ENCODE assay signal across 38 cellular contexts in the genomic region with DNA sequence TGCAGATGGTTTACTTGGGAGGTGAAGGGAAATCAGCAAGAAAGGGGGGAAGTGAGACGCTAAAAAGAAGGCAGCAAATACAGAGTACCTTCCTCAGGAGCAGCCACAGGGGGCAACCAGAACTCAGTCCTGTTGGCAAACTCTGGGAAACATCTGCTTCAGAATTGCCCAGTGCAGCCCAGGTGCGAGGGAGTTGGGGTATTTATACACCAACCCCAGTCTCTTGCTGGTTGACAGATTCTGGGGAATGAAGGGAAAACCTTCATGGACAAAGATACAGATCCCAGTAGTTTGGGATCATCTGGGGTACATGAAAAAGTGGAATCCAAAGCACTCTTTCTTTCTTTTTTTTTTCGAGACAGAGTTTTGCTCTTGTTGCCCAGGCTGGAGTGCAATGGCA. TPM values are rescaled to one million over a fixed set of nuclear protein-coding genes. Genes with fewer than 3 reads are reported as not detected.
DNase-seq lines count a peak whose midpoint lies in the region; ATAC-seq and TF ChIP-seq lines count a peak whose summit lies in the region.
"Had no signal": no experiment of that assay in that cellular context is flagged by ENCODE, and none has a peak within 500 bp of the region (broad histone marks: within the 10 kb centered on the region; RNA-seq: fewer than 3 reads in every experiment).

No MANE protein-coding gene starts in this region.

- no peak for DNase-seq in activated CD4-positive, alpha-beta T cell treated with anti-CD3 and anti-CD28 coated beads, Interleukin-2, amount 10 ng/mL, durations not matched to agents 7 days and 5 days
- no peak for DNase-seq in activated CD4-positive, alpha-beta T cell treated with anti-CD3 and anti-CD28 coated beads for 36 hours
- DNase-seq in ecto neural progenitor cell (ENCODE audit: low spot score) (peak; percentile 26), osteocyte (ENCODE audit: extremely low spot score, unreplicated experiment) (peak; percentile 30), left cardiac atrium (no peak), dermis blood vessel endothelial cell (no peak)
- DNase-seq: 8988T; ACHN; AML-193; BE2C; C1 segment of cervical spinal cord; Caco-2; Calu3; CD4-positive, alpha-beta memory T cell; CD4-positive, alpha-beta T cell; CD4-positive, CD25-positive, alpha-beta regulatory T cell; CD8-positive, alpha-beta memory T cell; COR-L47; DMS 273 treated with DMSO at 0.1 percent for 48 hours; DMS153; DMS53; DMS79; DMS79 treated with DMSO at 0.1 percent for 48 hours; DND-41; EL had no signal

- no peak for ATAC-seq in activated CD4-positive, alpha-beta T cell treated with anti-CD3 and anti-CD28 coated beads for 36 hours
- ATAC-seq in left cardiac atrium, result no peak
- ATAC-seq in HG03139 (IDR thresholded peaks at IDR 0.05; ENCODE audit: unreplicated experiment), result no peak
- ATAC-seq: A549; CD8-positive, alpha-beta T cell had no signal

- TF ChIP-seq CTCF in HEK293 (tag by site-specific recombination; IDR thresholded peaks at IDR 0.05) (no peak), osteocyte (IDR thresholded peaks at IDR 0.05) (no peak)

- H3K27ac ChIP-seq in HEK293 (ENCODE audit: extremely low read depth, low read depth, low read length), result no peak overlapping the region
- H3K27ac ChIP-seq: 22Rv1; A549; BLaER1; BLaER1 treated with 17β-estradiol and CSF1 and Interleukin-3, amounts not matched to agents 10 nM and 100 nM; C4-2B had no signal

- CTCF ChIA-PET in activated CD4-positive, alpha-beta T cell treated with anti-CD3 and anti-CD28 coated beads, Interleukin-2, amount 10 ng/mL, durations not matched to agents 7 days and 5 days (lab: Charles Lee), result no interaction called here
- CTCF ChIA-PET in activated CD4-positive, alpha-beta T cell treated with anti-CD3 and anti-CD28 coated beads for 36 hours (lab: Charles Lee), result no interaction called here
- CTCF ChIA-PET in HEK293 (lab: Yijun Ruan, JAX), result no interaction called here

- H3K4me1 ChIP-seq in HEK293 (ENCODE audit: control insufficient read depth, insufficient read depth, low read length), result peaks cover 6% of the 10 kb centered on the region; the same call in 1 of the 2 replicates
- H3K4me1 ChIP-seq: BE2C; BLaER1; BLaER1 treated with 17β-estradiol and CSF1 and Interleukin-3, amounts not matched to agents 10 nM and 100 nM had no signal

- peaks cover 13% of the 10 kb centered on the region for H3K27me3 Mint-ChIP-seq in activated CD4-positive, alpha-beta T cell treated with anti-CD3 and anti-CD28 coated beads, Interleukin-2, amount 10 ng/mL, durations not matched to agents 7 days and 5 days
- peaks cover 16% of the 10 kb centered on the region for H3K27me3 Mint-ChIP-seq in activated CD4-positive, alpha-beta T cell treated with anti-CD3 and anti-CD28 coated beads for 36 hours
- H3K27me3 Mint-ChIP-seq in osteocyte (ENCODE audit: unreplicated experiment), result peaks cover 31% of the 10 kb centered on the region

- H3K4me3 Mint-ChIP-seq in activated CD4-positive, alpha-beta T cell treated with anti-CD3 and anti-CD28 coated beads, Interleukin-2, amount 10 ng/mL, durations not matched to agents 7 days and 5 days, result no peak overlapping the region
- H3K4me3 Mint-ChIP-seq in activated CD4-positive, alpha-beta T cell treated with anti-CD3 and anti-CD28 coated beads for 36 hours, result no peak overlapping the region
- no peak overlapping the region for H3K4me3 Mint-ChIP-seq in osteocyte (ENCODE audit: unreplicated experiment)
- H3K4me3 Mint-ChIP-seq: B cell; CD4-positive, alpha-beta memory T cell; CD4-positive, alpha-beta T cell; CD4-positive, CD25-positive, alpha-beta regulatory T cell; CD8-positive, alpha-beta memory T cell; CD8-positive, alpha-beta T cell had no signal

- no peak overlapping the region for H3K4me3 ChIP-seq in HEK293 (ENCODE audit: low read depth, low read length)
- H3K4me3 ChIP-seq: A549; BLaER1; BLaER1 treated with 17β-estradiol and CSF1 and Interleukin-3, amounts not matched to agents 10 nM and 100 nM had no signal

- H3K9me3 Mint-ChIP-seq in activated CD4-positive, alpha-beta T cell treated with anti-CD3 and anti-CD28 coated beads, Interleukin-2, amount 10 ng/mL, durations not matched to agents 7 days and 5 days, result peaks cover 5% of the 10 kb centered on the region
- H3K9me3 Mint-ChIP-seq in activated CD4-positive, alpha-beta T cell treated with anti-CD3 and anti-CD28 coated beads for 36 hours (ENCODE audit: low read depth), result peaks cover 2% of the 10 kb centered on the region
- H3K9me3 Mint-ChIP-seq in osteocyte (ENCODE audit: unreplicated experiment), result peaks cover 14% of the 10 kb centered on the region

- H3K36me3 ChIP-seq in HEK293 (ENCODE audit: control insufficient read depth in 2 of 2, insufficient read depth in 1 of 2, low read length in 2 of 2), result no peaks in the 10 kb centered on the region
- H3K36me3 ChIP-seq: BE2C; BLaER1; BLaER1 treated with 17β-estradiol and CSF1 and Interleukin-3, amounts not matched to agents 10 nM and 100 nM had no signal

- H3K27ac Mint-ChIP-seq in activated CD4-positive, alpha-beta T cell treated with anti-CD3 and anti-CD28 coated beads, Interleukin-2, amount 10 ng/mL, durations not matched to agents 7 days and 5 days, result peak overlapping the region; percentile 15
- H3K27ac Mint-ChIP-seq in activated CD4-positive, alpha-beta T cell treated with anti-CD3 and anti-CD28 coated beads for 36 hours, result no peak overlapping the region
- no peak overlapping the region for H3K27ac Mint-ChIP-seq in osteocyte (ENCODE audit: unreplicated experiment)
- H3K27ac Mint-ChIP-seq: B cell; CD14-positive monocyte; CD4-positive, alpha-beta memory T cell; CD4-positive, alpha-beta T cell; CD4-positive, CD25-positive, alpha-beta regulatory T cell; CD8-positive, alpha-beta memory T cell; CD8-positive, alpha-beta T cell had no signal

- intact Hi-C loops in activated CD4-positive, alpha-beta T cell treated with anti-CD3 and anti-CD28 coated beads for 36 hours (cut with DNase I, micrococcal nuclease), result no loop called here
- intact Hi-C loops in left cardiac atrium (cut with DNase I), result no loop called here

- POLR2A ChIA-PET in activated CD4-positive, alpha-beta T cell treated with anti-CD3 and anti-CD28 coated beads, Interleukin-2, amount 10 ng/mL, durations not matched to agents 7 days and 5 days (lab: Charles Lee), result no interaction called here
- POLR2A ChIA-PET in activated CD4-positive, alpha-beta T cell treated with anti-CD3 and anti-CD28 coated beads for 36 hours (lab: Charles Lee), result no interaction called here
- POLR2A ChIA-PET in HEK293 (lab: Yijun Ruan, JAX), result no interaction called here

- H3K9me3 ChIP-seq in HEK293 (ENCODE audit: control insufficient read depth, insufficient read depth, low read depth, low read length), result peaks cover 2% of the 10 kb centered on the region
- H3K9me3 ChIP-seq: BE2C, BLaER1 had no signal

- no peaks in the 10 kb centered on the region for H3K36me3 Mint-ChIP-seq in activated CD4-positive, alpha-beta T cell treated with anti-CD3 and anti-CD28 coated beads, Interleukin-2, amount 10 ng/mL, durations not matched to agents 7 days and 5 days (ENCODE audit: low read depth)
- H3K36me3 Mint-ChIP-seq in activated CD4-positive, alpha-beta T cell treated with anti-CD3 and anti-CD28 coated beads for 36 hours (ENCODE audit: low read depth), result peaks cover 2% of the 10 kb centered on the region
- H3K36me3 Mint-ChIP-seq in osteocyte (ENCODE audit: unreplicated experiment), result peaks cover 5% of the 10 kb centered on the region
- H3K36me3 Mint-ChIP-seq: CD14-positive monocyte; CD8-positive, alpha-beta memory T cell; CD8-positive, alpha-beta T cell had no signal

- H3K4me1 Mint-ChIP-seq in activated CD4-positive, alpha-beta T cell treated with anti-CD3 and anti-CD28 coated beads, Interleukin-2, amount 10 ng/mL, durations not matched to agents 7 days and 5 days, result no peaks in the 10 kb centered on the region
- H3K4me1 Mint-ChIP-seq in activated CD4-positive, alpha-beta T cell treated with anti-CD3 and anti-CD28 coated beads for 36 hours, result peaks cover 5% of the 10 kb centered on the region
- H3K4me1 Mint-ChIP-seq in osteocyte (ENCODE audit: unreplicated experiment), result peaks cover 4% of the 10 kb centered on the region
- H3K4me1 Mint-ChIP-seq: B cell; CD14-positive monocyte; CD4-positive, alpha-beta memory T cell; CD4-positive, CD25-positive, alpha-beta regulatory T cell; CD8-positive, alpha-beta memory T cell had no signal

TF ChIP-seq in HEK293, 187 proteins besides CTCF, POLR2A, EP300 and RAD21:
- TF ChIP-seq ZNF37A (tag by site-specific recombination; IDR thresholded peaks at IDR 0.05), result peak; percentile 98
- TF ChIP-seq IKZF3 (tag by site-specific recombination; IDR thresholded peaks at IDR 0.05), result no peak

RNA-seq across cellular contexts. Expression of a gene that starts 25.3 kb away (rescaled TPM):
- total RNA-seq in activated CD4-positive, alpha-beta T cell treated with anti-CD3 and anti-CD28 coated beads, Interleukin-2, amount 10 ng/mL, durations not matched to agents 7 days and 5 days, result not detected
- total RNA-seq in activated CD4-positive, alpha-beta T cell treated with anti-CD3 and anti-CD28 coated beads for 36 hours, result not detected
- total RNA-seq in osteocyte, result not detected in 2 replicates
- 1 to 10 TPM; 1.2 to 1.3 TPM for total RNA-seq in left cardiac atrium
- total RNA-seq in dermis blood vessel endothelial cell, result not detected in 2 replicates
- total RNA-seq: A172; A673; B cell; Caco-2; Calu3; CD4-positive, alpha-beta memory T cell; CD4-positive, alpha-beta T cell; CD4-positive, CD25-positive, alpha-beta regulatory T cell; CD8-positive, alpha-beta memory T cell; CD8-positive, alpha-beta T cell; Daoy had no signal

Comparison
In these comparisons a context has a peak if more than half of its experiments do, and no peak if none do; other contexts are left out.
1. DNase-seq: peak in ecto neural progenitor cell (single experiment) and osteocyte (single experiment); none in activated CD4-positive, alpha-beta T cell treated with anti-CD3 and anti-CD28 coated beads, Interleukin-2, amount 10 ng/mL, durations not matched to agents 7 days and 5 days (single experiment), activated CD4-positive, alpha-beta T cell treated with anti-CD3 and anti-CD28 coated beads for 36 hours (single experiment), left cardiac atrium (single experiment) and dermis blood vessel endothelial cell (single experiment).